8 cellular contexts compared by ENCODE assay signal in genomic region chr19:800360-801029, GRCh38. TPM values are rescaled to one million over a fixed set of nuclear protein-coding genes. Genes with fewer than 3 reads are reported as not detected.
A peak's percentile ranks its signal among the peaks of the same experiment; 100 is the strongest.
DNase-seq lines count a peak whose midpoint lies in the region; ATAC-seq, FAIRE-seq and TF ChIP-seq lines count a peak whose summit lies in the region.

No MANE protein-coding gene starts in this region.

- intact Hi-C loops in natural killer cell (cut with micrococcal nuclease) = no loop called here

- no peak for ATAC-seq in effector memory CD8-positive, alpha-beta T cell (replicated peaks)
- ATAC-seq in natural killer cell = no peak
- ATAC-seq in HG02571 (IDR thresholded peaks at IDR 0.05; ENCODE audit: unreplicated experiment) = no peak

- TF ChIP-seq CTCF in MM.1S (IDR thresholded peaks at IDR 0.05; ENCODE audit: low read length) (no peak), natural killer cell (IDR thresholded peaks at IDR 0.05) (no peak)

- H3K27ac Mint-ChIP-seq in effector memory CD8-positive, alpha-beta T cell = peak overlapping the region; percentile 90 to 95
- H3K27ac Mint-ChIP-seq in natural killer cell = peak overlapping the region; percentile 83 to 88

- no peaks in the 10 kb centered on the region for H3K27me3 ChIP-seq in BLaER1 treated with 17β-estradiol and CSF1 and Interleukin-3, amounts not matched to agents 10 nM and 100 nM
- no peaks in the 10 kb centered on the region for H3K27me3 ChIP-seq in MM.1S (replicated peaks; ENCODE audit: insufficient read depth, low read length)

- H3K79me2 ChIP-seq in MM.1S (ENCODE audit: low read length) = peaks cover 80% of the 10 kb centered on the region

- no peaks in the 10 kb centered on the region for H3K9me3 Mint-ChIP-seq in effector memory CD8-positive, alpha-beta T cell
- H3K9me3 Mint-ChIP-seq in natural killer cell = no peaks in the 10 kb centered on the region

- H3K4me3 ChIP-seq in BLaER1 treated with 17β-estradiol and CSF1 and Interleukin-3, amounts not matched to agents 10 nM and 100 nM = peak overlapping the region in 9 of 10 experiments; percentile 85 to 100 (median 99); a peak in 14 of 20 replicates
- H3K4me3 ChIP-seq in MM.1S (ENCODE audit: low read length) = no peak overlapping the region

- H3K4me2 ChIP-seq in BLaER1 treated with 17β-estradiol and CSF1 and Interleukin-3, amounts not matched to agents 10 nM and 100 nM = peak overlapping the region; percentile 85 to 99 (median 96)
- H3K4me2 ChIP-seq in MM.1S (ENCODE audit: low read depth, low read length) = peak overlapping the region; percentile 1; the same call in 1 of the 2 replicates

- DNase-seq in MM.1S (no peak), natural killer cell (no peak), frontal cortex (ENCODE audit: low spot score in 2 of 2) (no peak), LoVo (ENCODE audit: low spot score) (no peak), HuH-7 (ENCODE audit: low spot score) (no peak)
- no peak for DNase-seq in effector memory CD8-positive, alpha-beta T cell

- H3K27ac ChIP-seq in BLaER1 treated with 17β-estradiol and CSF1 and Interleukin-3, amounts not matched to agents 10 nM and 100 nM = peak overlapping the region in 2 of 11 experiments; percentile 7 to 8; a peak in 1 of 22 replicates
- no peak overlapping the region for H3K27ac ChIP-seq in MM.1S (ENCODE audit: low read length)

- FAIRE-seq in frontal cortex (lab: Jason Lieb, UNC) = no peak

- peaks cover 33 to 43% (median 39%) of the 10 kb centered on the region in 10 experiments for H3K4me1 ChIP-seq in BLaER1 treated with 17β-estradiol and CSF1 and Interleukin-3, amounts not matched to agents 10 nM and 100 nM
- H3K4me1 ChIP-seq in MM.1S (ENCODE audit: low read length) = peaks cover 9% of the 10 kb centered on the region

- no peak overlapping the region for H2AFZ ChIP-seq in MM.1S (ENCODE audit: low read length)

- peaks cover 62 to 76% (median 75%) of the 10 kb centered on the region in 11 experiments for H3K36me3 ChIP-seq in BLaER1 treated with 17β-estradiol and CSF1 and Interleukin-3, amounts not matched to agents 10 nM and 100 nM
- peaks cover 55% of the 10 kb centered on the region for H3K36me3 ChIP-seq in MM.1S (replicated peaks; ENCODE audit: insufficient read depth, low read length)

- H3K4me3 Mint-ChIP-seq in effector memory CD8-positive, alpha-beta T cell = peak overlapping the region; percentile 85 to 87
- peak overlapping the region; percentile 91 for H3K4me3 Mint-ChIP-seq in natural killer cell

- no peaks in the 10 kb centered on the region for H3F3A ChIP-seq in MM.1S (ENCODE audit: insufficient read depth, low read length)

- no peaks in the 10 kb centered on the region for H3K27me3 Mint-ChIP-seq in effector memory CD8-positive, alpha-beta T cell
- H3K27me3 Mint-ChIP-seq in natural killer cell (ENCODE audit: low read depth in 2 of 2) = no peaks in the 10 kb centered on the region

- H3K36me3 Mint-ChIP-seq in effector memory CD8-positive, alpha-beta T cell (ENCODE audit: insufficient read depth) = peaks cover 84% of the 10 kb centered on the region
- H3K36me3 Mint-ChIP-seq in natural killer cell = no peaks in the 10 kb centered on the region

- peaks cover 77 to 81% (median 78%) of the 10 kb centered on the region in 11 experiments for H4K20me1 ChIP-seq in BLaER1 treated with 17β-estradiol and CSF1 and Interleukin-3, amounts not matched to agents 10 nM and 100 nM
- peaks cover 72% of the 10 kb centered on the region for H4K20me1 ChIP-seq in MM.1S (ENCODE audit: insufficient read depth, low read length)

- peaks cover 0 to 3% (median 0%) of the 10 kb centered on the region in 11 experiments; a peak in 2 of 22 replicates for H3K9me3 ChIP-seq in BLaER1 treated with 17β-estradiol and CSF1 and Interleukin-3, amounts not matched to agents 10 nM and 100 nM (replicated peaks in 1 of 11)
- no peaks in the 10 kb centered on the region for H3K9me3 ChIP-seq in MM.1S (replicated peaks; ENCODE audit: insufficient read depth, low read length)

- H3K9me2 ChIP-seq in MM.1S (replicated peaks; ENCODE audit: insufficient read depth, low read length) = no peaks in the 10 kb centered on the region

- peaks cover 47 to 53% of the 10 kb centered on the region in 2 donors for H3K4me1 Mint-ChIP-seq in effector memory CD8-positive, alpha-beta T cell (ENCODE audit: low read depth in 2 of 2)
- peaks cover 57% of the 10 kb centered on the region in 2 donors for H3K4me1 Mint-ChIP-seq in natural killer cell

- H3K9ac ChIP-seq in BLaER1 treated with 17β-estradiol and CSF1 and Interleukin-3, amounts not matched to agents 10 nM and 100 nM = peak overlapping the region; percentile 93 to 99 (median 97); a peak in 21 of 22 replicates
- H3K9ac ChIP-seq in MM.1S (ENCODE audit: low read length) = no peak overlapping the region

RNA-seq across cellular contexts. Expression of gene PTBP1, which starts 3.2 kb away (rescaled TPM):
- total RNA-seq in natural killer cell (100 to 1,000 TPM; 302 to 350 (median 345) TPM), frontal cortex (28.1 TPM)

RNA-seq across cellular contexts. Expression of gene PLPPR3, which starts 21.3 kb away (rescaled TPM):
- total RNA-seq in natural killer cell (not detected), frontal cortex (119 TPM)

RNA-seq across cellular contexts. Expression of gene AZU1, which starts 27.1 kb away (rescaled TPM):
- total RNA-seq in natural killer cell (1 to 10 TPM in 2 of 3 donors, under 1 TPM in 1; 0.87 to 2.5 (median 1.8) TPM), frontal cortex (0.41 TPM)

RNA-seq across cellular contexts. Expression of gene PRTN3, which starts 40.3 kb away (rescaled TPM):
- total RNA-seq in natural killer cell = under 1 TPM in 2 of 3 donors, not detected in 1; 0.36 to 0.73 TPM
- 1.2 TPM for total RNA-seq in frontal cortex

RNA-seq across cellular contexts. Expression of gene MISP, which starts 49.6 kb away (rescaled TPM):
- total RNA-seq in natural killer cell (not detected), frontal cortex (0.41 TPM)

Comparison
In these comparisons a context has a peak if more than half of its experiments do, and no peak if none do; other contexts are left out.
1. RNA of gene PTBP1, which starts 3.2 kb away (total RNA-seq): 302 to 350 TPM in natural killer cell; 28.1 TPM in frontal cortex (single experiment); every median in the first group is over 10 times any median in the second.
2. RNA of gene PLPPR3, which starts 21.3 kb away (total RNA-seq): 119 TPM in frontal cortex (single experiment); not detected in natural killer cell; every median in the first group is over 100 times any median in the second.